ENCODE assay signal across 1 cellular context in genomic region chr20:5835234-5835845, GRCh38.
TF ChIP-seq lines count a peak whose summit lies in the region.

No MANE protein-coding gene starts in this region.

TF ChIP-seq in HepG2, 621 proteins besides CTCF, POLR2A, EP300 and RAD21 (continued from another document and continues in another):
- TF ChIP-seq RBAK (CRISPR knock-in tag; IDR thresholded peaks at IDR 0.05) (no peak), MTA1 (CRISPR knock-in tag; IDR thresholded peaks at IDR 0.05; ENCODE audit: borderline replicate concordance) (no peak), TFAP4 (IDR thresholded peaks at IDR 0.05; ENCODE audit: borderline replicate concordance, low read depth) (peak; percentile 24; the same call in 1 of the 2 replicates), ZNF264 (CRISPR knock-in tag; IDR thresholded peaks at IDR 0.05) (no peak), PBX3 (CRISPR knock-in tag; IDR thresholded peaks at IDR 0.05; ENCODE audit: borderline replicate concordance) (no peak), KLF11 (CRISPR knock-in tag; IDR thresholded peaks at IDR 0.05) (no peak), ZNF512 (CRISPR knock-in tag; IDR thresholded peaks at IDR 0.05) (no peak), MED1 (CRISPR knock-in tag; IDR thresholded peaks at IDR 0.05) (no peak), ZNF354B (CRISPR knock-in tag; IDR thresholded peaks at IDR 0.05) (no peak), BHLHE40 (IDR thresholded peaks at IDR 0.05; ENCODE audit: low read length) (no peak), SP5 (CRISPR knock-in tag; IDR thresholded peaks at IDR 0.05; ENCODE audit: borderline replicate concordance, low read depth) (no peak), ZNF761 (CRISPR knock-in tag; conservative IDR thresholded peaks at IDR 0.05) (no peak), HMG20A (CRISPR knock-in tag; IDR thresholded peaks at IDR 0.05; ENCODE audit: borderline replicate concordance) (peak; percentile 37; the same call in 1 of the 2 replicates), SRSF9 (IDR thresholded peaks at IDR 0.05; ENCODE audit: borderline replicate concordance, insufficient read depth, low read depth, low read length, poor library complexity, severe bottlenecking) (no peak), ZNF138 (CRISPR knock-in tag; IDR thresholded peaks at IDR 0.05; ENCODE audit: low read depth) (no peak), CBX5 (CRISPR knock-in tag; IDR thresholded peaks at IDR 0.05; ENCODE audit: borderline replicate concordance) (peak; percentile 53; the same call in 1 of the 2 replicates), ZBTB26 (CRISPR knock-in tag; IDR thresholded peaks at IDR 0.05; ENCODE audit: borderline replicate concordance) (no peak), PHF21A (CRISPR knock-in tag; IDR thresholded peaks at IDR 0.05) (no peak), ZSCAN25 (CRISPR knock-in tag; IDR thresholded peaks at IDR 0.05) (no peak), ZNF768 (CRISPR knock-in tag; IDR thresholded peaks at IDR 0.05) (no peak), ZNF451 (CRISPR knock-in tag; IDR thresholded peaks at IDR 0.05) (no peak), RFXAP (CRISPR knock-in tag; IDR thresholded peaks at IDR 0.05; ENCODE audit: borderline replicate concordance) (no peak), MYNN (CRISPR knock-in tag; IDR thresholded peaks at IDR 0.05; ENCODE audit: low read depth) (no peak), TAF1 (CRISPR knock-in tag; IDR thresholded peaks at IDR 0.05) (no peak), ATF1 (CRISPR knock-in tag; IDR thresholded peaks at IDR 0.05) (no peak), ZNF12 (CRISPR knock-in tag; IDR thresholded peaks at IDR 0.05) (no peak), EHMT2 (IDR thresholded peaks at IDR 0.05; ENCODE audit: borderline replicate concordance, low read depth, low read length) (peak; percentile 19; the same call in 1 of the 2 replicates), PRDM4 (CRISPR knock-in tag; IDR thresholded peaks at IDR 0.05; ENCODE audit: borderline replicate concordance) (no peak), ZNF260 (CRISPR knock-in tag; IDR thresholded peaks at IDR 0.05; ENCODE audit: borderline replicate concordance, low read depth) (no peak)
- TF ChIP-seq, protein P1, sequence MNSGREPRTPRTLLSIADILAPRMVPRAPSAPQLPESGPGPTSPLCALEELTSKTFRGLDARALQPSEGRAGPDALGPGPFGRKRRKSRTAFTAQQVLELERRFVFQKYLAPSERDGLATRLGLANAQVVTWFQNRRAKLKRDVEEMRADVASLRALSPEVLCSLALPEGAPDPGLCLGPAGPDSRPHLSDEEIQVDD (CRISPR knock-in tag; IDR thresholded peaks at IDR 0.05; ENCODE audit: borderline replicate concordance), result no peak
- TF ChIP-seq, protein P2, sequence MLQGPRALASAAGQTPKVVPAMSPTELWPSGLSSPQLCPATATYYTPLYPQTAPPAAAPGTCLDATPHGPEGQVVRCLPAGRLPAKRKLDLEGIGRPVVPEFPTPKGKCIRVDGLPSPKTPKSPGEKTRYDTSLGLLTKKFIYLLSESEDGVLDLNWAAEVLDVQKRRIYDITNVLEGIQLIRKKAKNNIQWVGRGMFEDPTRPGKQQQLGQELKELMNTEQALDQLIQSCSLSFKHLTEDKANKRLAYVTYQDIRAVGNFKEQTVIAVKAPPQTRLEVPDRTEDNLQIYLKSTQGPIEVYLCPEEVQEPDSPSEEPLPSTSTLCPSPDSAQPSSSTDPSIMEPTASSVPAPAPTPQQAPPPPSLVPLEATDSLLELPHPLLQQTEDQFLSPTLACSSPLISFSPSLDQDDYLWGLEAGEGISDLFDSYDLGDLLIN (CRISPR knock-in tag; IDR thresholded peaks at IDR 0.05; ENCODE audit: borderline replicate concordance), result no peak
- TF ChIP-seq, protein P3, sequence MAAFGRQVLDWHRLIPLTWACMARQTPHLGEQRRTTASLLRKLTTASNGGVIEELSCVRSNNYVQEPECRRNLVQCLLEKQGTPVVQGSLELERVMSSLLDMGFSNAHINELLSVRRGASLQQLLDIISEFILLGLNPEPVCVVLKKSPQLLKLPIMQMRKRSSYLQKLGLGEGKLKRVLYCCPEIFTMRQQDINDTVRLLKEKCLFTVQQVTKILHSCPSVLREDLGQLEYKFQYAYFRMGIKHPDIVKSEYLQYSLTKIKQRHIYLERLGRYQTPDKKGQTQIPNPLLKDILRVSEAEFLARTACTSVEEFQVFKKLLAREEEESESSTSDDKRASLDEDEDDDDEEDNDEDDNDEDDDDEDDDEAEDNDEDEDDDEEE (CRISPR knock-in tag; IDR thresholded peaks at IDR 0.05), result no peak
- TF ChIP-seq, protein P4, sequence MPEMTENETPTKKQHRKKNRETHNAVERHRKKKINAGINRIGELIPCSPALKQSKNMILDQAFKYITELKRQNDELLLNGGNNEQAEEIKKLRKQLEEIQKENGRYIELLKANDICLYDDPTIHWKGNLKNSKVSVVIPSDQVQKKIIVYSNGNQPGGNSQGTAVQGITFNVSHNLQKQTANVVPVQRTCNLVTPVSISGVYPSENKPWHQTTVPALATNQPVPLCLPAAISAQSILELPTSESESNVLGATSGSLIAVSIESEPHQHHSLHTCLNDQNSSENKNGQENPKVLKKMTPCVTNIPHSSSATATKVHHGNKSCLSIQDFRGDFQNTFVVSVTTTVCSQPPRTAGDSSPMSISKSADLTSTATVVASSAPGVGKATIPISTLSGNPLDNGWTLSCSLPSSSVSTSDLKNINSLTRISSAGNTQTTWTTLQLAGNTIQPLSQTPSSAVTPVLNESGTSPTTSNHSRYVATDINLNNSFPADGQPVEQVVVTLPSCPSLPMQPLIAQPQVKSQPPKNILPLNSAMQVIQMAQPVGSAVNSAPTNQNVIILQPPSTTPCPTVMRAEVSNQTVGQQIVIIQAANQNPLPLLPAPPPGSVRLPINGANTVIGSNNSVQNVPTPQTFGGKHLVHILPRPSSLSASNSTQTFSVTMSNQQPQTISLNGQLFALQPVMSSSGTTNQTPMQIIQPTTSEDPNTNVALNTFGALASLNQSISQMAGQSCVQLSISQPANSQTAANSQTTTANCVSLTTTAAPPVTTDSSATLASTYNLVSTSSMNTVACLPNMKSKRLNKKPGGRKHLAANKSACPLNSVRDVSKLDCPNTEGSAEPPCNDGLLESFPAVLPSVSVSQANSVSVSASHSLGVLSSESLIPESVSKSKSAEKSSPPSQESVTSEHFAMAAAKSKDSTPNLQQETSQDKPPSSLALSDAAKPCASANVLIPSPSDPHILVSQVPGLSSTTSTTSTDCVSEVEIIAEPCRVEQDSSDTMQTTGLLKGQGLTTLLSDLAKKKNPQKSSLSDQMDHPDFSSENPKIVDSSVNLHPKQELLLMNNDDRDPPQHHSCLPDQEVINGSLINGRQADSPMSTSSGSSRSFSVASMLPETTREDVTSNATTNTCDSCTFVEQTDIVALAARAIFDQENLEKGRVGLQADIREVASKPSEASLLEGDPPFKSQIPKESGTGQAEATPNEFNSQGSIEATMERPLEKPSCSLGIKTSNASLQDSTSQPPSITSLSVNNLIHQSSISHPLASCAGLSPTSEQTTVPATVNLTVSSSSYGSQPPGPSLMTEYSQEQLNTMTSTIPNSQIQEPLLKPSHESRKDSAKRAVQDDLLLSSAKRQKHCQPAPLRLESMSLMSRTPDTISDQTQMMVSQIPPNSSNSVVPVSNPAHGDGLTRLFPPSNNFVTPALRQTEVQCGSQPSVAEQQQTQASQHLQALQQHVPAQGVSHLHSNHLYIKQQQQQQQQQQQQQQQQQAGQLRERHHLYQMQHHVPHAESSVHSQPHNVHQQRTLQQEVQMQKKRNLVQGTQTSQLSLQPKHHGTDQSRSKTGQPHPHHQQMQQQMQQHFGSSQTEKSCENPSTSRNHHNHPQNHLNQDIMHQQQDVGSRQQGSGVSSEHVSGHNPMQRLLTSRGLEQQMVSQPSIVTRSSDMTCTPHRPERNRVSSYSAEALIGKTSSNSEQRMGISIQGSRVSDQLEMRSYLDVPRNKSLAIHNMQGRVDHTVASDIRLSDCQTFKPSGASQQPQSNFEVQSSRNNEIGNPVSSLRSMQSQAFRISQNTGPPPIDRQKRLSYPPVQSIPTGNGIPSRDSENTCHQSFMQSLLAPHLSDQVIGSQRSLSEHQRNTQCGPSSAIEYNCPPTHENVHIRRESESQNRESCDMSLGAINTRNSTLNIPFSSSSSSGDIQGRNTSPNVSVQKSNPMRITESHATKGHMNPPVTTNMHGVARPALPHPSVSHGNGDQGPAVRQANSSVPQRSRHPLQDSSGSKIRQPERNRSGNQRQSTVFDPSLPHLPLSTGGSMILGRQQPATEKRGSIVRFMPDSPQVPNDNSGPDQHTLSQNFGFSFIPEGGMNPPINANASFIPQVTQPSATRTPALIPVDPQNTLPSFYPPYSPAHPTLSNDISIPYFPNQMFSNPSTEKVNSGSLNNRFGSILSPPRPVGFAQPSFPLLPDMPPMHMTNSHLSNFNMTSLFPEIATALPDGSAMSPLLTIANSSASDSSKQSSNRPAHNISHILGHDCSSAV (CRISPR knock-in tag; IDR thresholded peaks at IDR 0.05; ENCODE audit: borderline replicate concordance), result no peak
- TF ChIP-seq, protein P5, sequence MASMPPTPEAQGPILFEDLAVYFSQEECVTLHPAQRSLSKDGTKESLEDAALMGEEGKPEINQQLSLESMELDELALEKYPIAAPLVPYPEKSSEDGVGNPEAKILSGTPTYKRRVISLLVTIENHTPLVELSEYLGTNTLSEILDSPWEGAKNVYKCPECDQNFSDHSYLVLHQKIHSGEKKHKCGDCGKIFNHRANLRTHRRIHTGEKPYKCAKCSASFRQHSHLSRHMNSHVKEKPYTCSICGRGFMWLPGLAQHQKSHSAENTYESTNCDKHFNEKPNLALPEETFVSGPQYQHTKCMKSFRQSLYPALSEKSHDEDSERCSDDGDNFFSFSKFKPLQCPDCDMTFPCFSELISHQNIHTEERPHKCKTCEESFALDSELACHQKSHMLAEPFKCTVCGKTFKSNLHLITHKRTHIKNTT (CRISPR knock-in tag; IDR thresholded peaks at IDR 0.05), result no peak
